Comparison of ENCODE assay signal across 2 cellular contexts in the genomic region with DNA sequence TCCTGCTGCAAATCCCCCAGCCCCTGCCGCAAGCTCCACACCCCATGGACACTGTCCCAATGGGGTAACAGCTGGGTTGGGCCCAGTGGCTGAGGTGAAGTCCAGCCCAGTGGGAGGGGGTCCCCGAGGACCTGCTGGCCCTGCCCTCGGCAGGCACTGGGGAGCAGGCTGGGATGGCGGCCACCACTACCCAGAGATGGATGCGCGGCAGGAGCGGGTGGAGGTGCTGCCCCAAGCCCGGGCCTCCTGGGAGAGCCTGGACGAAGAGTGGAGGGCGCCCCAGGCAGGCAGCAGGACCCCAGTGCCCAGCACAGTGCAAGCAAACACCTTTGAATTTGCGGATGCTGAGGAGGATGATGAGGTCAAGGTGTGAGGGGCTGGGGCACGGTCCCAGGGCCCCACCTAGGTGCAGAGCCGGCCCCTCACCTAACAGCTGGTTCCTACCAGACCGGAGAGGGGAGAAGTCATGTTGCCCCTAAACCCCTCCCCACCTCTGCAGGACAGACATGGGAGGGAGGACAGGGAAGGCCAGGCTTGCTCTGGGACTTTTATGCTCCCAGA.
TF ChIP-seq lines count a peak whose summit lies in the region.

No MANE protein-coding gene starts in this region.

TF ChIP-seq in HCT116, 20 proteins besides CTCF, POLR2A, EP300 and RAD21:
- TF ChIP-seq SRF (IDR thresholded peaks at IDR 0.05; ENCODE audit: low read depth) = no peak
- TF ChIP-seq EZH2phosphoT487 (IDR thresholded peaks at IDR 0.05; ENCODE audit: borderline replicate concordance) = no peak
- TF ChIP-seq, protein P1, sequence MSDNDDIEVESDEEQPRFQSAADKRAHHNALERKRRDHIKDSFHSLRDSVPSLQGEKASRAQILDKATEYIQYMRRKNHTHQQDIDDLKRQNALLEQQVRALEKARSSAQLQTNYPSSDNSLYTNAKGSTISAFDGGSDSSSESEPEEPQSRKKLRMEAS (IDR thresholded peaks at IDR 0.05) = no peak
- TF ChIP-seq TCF7L2 (IDR thresholded peaks at IDR 0.05; ENCODE audit: borderline replicate concordance, extremely low read depth, insufficient read depth, insufficient read length) = no peak

TF ChIP-seq in K562, 482 proteins besides CTCF, POLR2A, EP300 and RAD21:
- no peak for TF ChIP-seq COPS2 (conservative IDR thresholded peaks at IDR 0.05)
- TF ChIP-seq SUPT5H (IDR thresholded peaks at IDR 0.05) = 0 out of 2 replicates have a peak, but pooled peaks have one; percentile 13
- no peak for TF ChIP-seq ZNF76 (CRISPR knock-in tag; IDR thresholded peaks at IDR 0.05; ENCODE audit: borderline replicate concordance)
- no peak for TF ChIP-seq MTF1 (CRISPR knock-in tag; IDR thresholded peaks at IDR 0.05; ENCODE audit: borderline replicate concordance)
- TF ChIP-seq, protein P2, sequence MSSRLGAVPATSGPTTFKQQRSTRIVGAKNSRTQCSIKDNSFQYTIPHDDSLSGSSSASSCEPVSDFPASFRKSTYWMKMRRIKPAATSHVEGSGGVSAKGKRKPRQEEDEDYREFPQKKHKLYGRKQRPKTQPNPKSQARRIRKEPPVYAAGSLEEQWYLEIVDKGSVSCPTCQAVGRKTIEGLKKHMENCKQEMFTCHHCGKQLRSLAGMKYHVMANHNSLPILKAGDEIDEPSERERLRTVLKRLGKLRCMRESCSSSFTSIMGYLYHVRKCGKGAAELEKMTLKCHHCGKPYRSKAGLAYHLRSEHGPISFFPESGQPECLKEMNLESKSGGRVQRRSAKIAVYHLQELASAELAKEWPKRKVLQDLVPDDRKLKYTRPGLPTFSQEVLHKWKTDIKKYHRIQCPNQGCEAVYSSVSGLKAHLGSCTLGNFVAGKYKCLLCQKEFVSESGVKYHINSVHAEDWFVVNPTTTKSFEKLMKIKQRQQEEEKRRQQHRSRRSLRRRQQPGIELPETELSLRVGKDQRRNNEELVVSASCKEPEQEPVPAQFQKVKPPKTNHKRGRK (tag; IDR thresholded peaks at IDR 0.05) = no peak
- peak; percentile 81 for TF ChIP-seq POLR2G (IDR thresholded peaks at IDR 0.05; ENCODE audit: low read depth, low read length)
- TF ChIP-seq ZNF444 (CRISPR knock-in tag; IDR thresholded peaks at IDR 0.05) = no peak
- peak; percentile 40; the same call in 1 of the 2 replicates for TF ChIP-seq ZBTB33 (CRISPR knock-in tag; IDR thresholded peaks at IDR 0.05)
- peak; percentile 69 for TF ChIP-seq RBFOX2 (IDR thresholded peaks at IDR 0.05; ENCODE audit: low read depth, low read length)
- no peak for TF ChIP-seq ZNF24 (IDR thresholded peaks at IDR 0.05)
- TF ChIP-seq ZNF699 (CRISPR knock-in tag; IDR thresholded peaks at IDR 0.05; ENCODE audit: insufficient replicate concordance) = no peak
- peak; percentile 1 for TF ChIP-seq RBM22 (IDR thresholded peaks at IDR 0.05; ENCODE audit: low read depth, low read length, poor library complexity, severe bottlenecking)
- 0 out of 2 replicates have a peak, but pooled peaks have one; percentile 18 for TF ChIP-seq POLR2AphosphoS5 (IDR thresholded peaks at IDR 0.05; ENCODE audit: control insufficient read depth, insufficient read depth, low read depth, low read length)
